In genomic region chr7:98000356-98000755, GRCh38 we compare ENCODE assay signal across 36 cellular contexts. TPM values are rescaled to one million over a fixed set of nuclear protein-coding genes. Genes with fewer than 3 reads are reported as not detected.
"Had no signal": no experiment of that assay in that cellular context is flagged by ENCODE, and none has a peak within 500 bp of the region (broad histone marks: within the 10 kb centered on the region; RNA-seq: fewer than 3 reads in every experiment).

No MANE protein-coding gene starts in this region.

- ATAC-seq: activated CD8-positive, alpha-beta memory T cell treated with anti-CD3 and anti-CD28 coated beads, Interleukin-2, amount 10 ng/mL, durations not matched to agents 7 days and 5 days; activated naive CD8-positive, alpha-beta T cell treated with anti-CD3 and anti-CD28 coated beads, Interleukin-2, amount 50 U/mL, for 24 hours had no signal

- H3K36me3 ChIP-seq: colonic mucosa, SJCRH30, WERI-Rb-1 had no signal

- H3K9me3 Mint-ChIP-seq: activated CD4-positive, alpha-beta memory T cell treated with anti-CD3 and anti-CD28 coated beads, Interleukin-2, amount 10 ng/mL, durations not matched to agents 7 days and 5 days; activated naive CD4-positive, alpha-beta T cell treated with anti-CD3 and anti-CD28 coated beads, Interleukin-2, amount 10 ng/mL, durations not matched to agents 7 days and 5 days; activated naive CD8-positive, alpha-beta T cell treated with anti-CD3 and anti-CD28 coated beads, Interleukin-2, amount 50 U/mL, for 24 hours had no signal

- H3K4me1 Mint-ChIP-seq: activated CD4-positive, alpha-beta memory T cell treated with anti-CD3 and anti-CD28 coated beads, Interleukin-2, amount 10 ng/mL, durations not matched to agents 7 days and 5 days; activated CD8-positive, alpha-beta memory T cell treated with anti-CD3 and anti-CD28 coated beads, Interleukin-2, amount 10 ng/mL, durations not matched to agents 7 days and 5 days; activated naive CD4-positive, alpha-beta T cell treated with anti-CD3 and anti-CD28 coated beads, Interleukin-2, amount 10 ng/mL, durations not matched to agents 7 days and 5 days; activated naive CD8-positive, alpha-beta T cell treated with anti-CD3 and anti-CD28 coated beads, Interleukin-2, amount 50 U/mL, for 24 hours; brain had no signal

- H3K9me3 ChIP-seq: colonic mucosa, SJCRH30 had no signal

- DNase-seq: activated CD4-positive, alpha-beta memory T cell treated with anti-CD3 and anti-CD28 coated beads, Interleukin-2, amount 10 ng/mL, durations not matched to agents 7 days and 5 days; activated CD4-positive, alpha-beta T cell treated with anti-CD3 and anti-CD28 coated beads for 1 hour; activated CD4-positive, alpha-beta T cell treated with anti-CD3 and anti-CD28 coated beads for 48 hours; activated CD4-positive, CD25-positive, alpha-beta regulatory T cell; activated CD8-positive, alpha-beta memory T cell treated with anti-CD3 and anti-CD28 coated beads for 24 hours; activated CD8-positive, alpha-beta memory T cell treated with anti-CD3 and anti-CD28 coated beads, Interleukin-2, amount 10 ng/mL, durations not matched to agents 7 days and 5 days; activated CD8-positive, alpha-beta memory T cell treated with anti-CD3 and anti-CD28 coated beads, Interleukin-2, amount 50 U/mL, for 48 hours; activated effector memory CD4-positive, alpha-beta T cell treated with Interleukin-2 at 50 U/mL for 16 hours; activated naive CD4-positive, alpha-beta T cell treated with anti-CD3 and anti-CD28 coated beads, Interleukin-2, amount 10 ng/mL, durations not matched to agents 7 days and 5 days; activated naive CD8-positive, alpha-beta T cell treated with anti-CD3 and anti-CD28 coated beads, Interleukin-2, amount 50 U/mL, for 24 hours; activated T-cell treated with anti-CD3 and anti-CD28 coated beads, Interleukin-2, amount 50 U/mL, for 48 hours; central memory CD4-positive, alpha-beta T cell; colonic mucosa; NCI-H1092 treated with DMSO at 0.1 percent for 48 hours; NCI-H1417; NCI-H146; NCI-H187; NCI-H2029 treated with DMSO at 0.1 percent for 48 hours; NCI-H2107; NCI-H2171; NCI-H510A; NCI-H526; NCI-H748 treated with DMSO at 0.1 percent for 48 hours; PC-9; SHP77; SJCRH30; T1000; WERI-Rb-1 had no signal

- H3K4me3 ChIP-seq: colonic mucosa, PC-9, SJCRH30, SK-N-MC had no signal

- H3K27me3 ChIP-seq: colonic mucosa, SJCRH30 had no signal

- H3K4me2 ChIP-seq: PC-9 had no signal

- H3K27ac ChIP-seq: colonic mucosa, PC-9, SJCRH30, SK-N-MC, WERI-Rb-1 had no signal

- H2AFZ ChIP-seq: PC-9 had no signal

- H3K4me3 Mint-ChIP-seq: activated CD4-positive, alpha-beta memory T cell treated with anti-CD3 and anti-CD28 coated beads, Interleukin-2, amount 10 ng/mL, durations not matched to agents 7 days and 5 days; activated CD8-positive, alpha-beta memory T cell treated with anti-CD3 and anti-CD28 coated beads, Interleukin-2, amount 10 ng/mL, durations not matched to agents 7 days and 5 days; activated naive CD4-positive, alpha-beta T cell treated with anti-CD3 and anti-CD28 coated beads, Interleukin-2, amount 10 ng/mL, durations not matched to agents 7 days and 5 days; activated naive CD8-positive, alpha-beta T cell; activated naive CD8-positive, alpha-beta T cell treated with anti-CD3 and anti-CD28 coated beads, Interleukin-2, amount 50 U/mL, for 24 hours; brain had no signal

- FAIRE-seq: RCC 7860 had no signal

- H3K27ac Mint-ChIP-seq: activated CD4-positive, alpha-beta memory T cell treated with anti-CD3 and anti-CD28 coated beads, Interleukin-2, amount 10 ng/mL, durations not matched to agents 7 days and 5 days; activated CD8-positive, alpha-beta memory T cell treated with anti-CD3 and anti-CD28 coated beads, Interleukin-2, amount 10 ng/mL, durations not matched to agents 7 days and 5 days; activated naive CD4-positive, alpha-beta T cell treated with anti-CD3 and anti-CD28 coated beads, Interleukin-2, amount 10 ng/mL, durations not matched to agents 7 days and 5 days; activated naive CD8-positive, alpha-beta T cell; activated naive CD8-positive, alpha-beta T cell treated with anti-CD3 and anti-CD28 coated beads, Interleukin-2, amount 50 U/mL, for 24 hours; brain had no signal

- H3K4me1 ChIP-seq: colonic mucosa, SJCRH30 had no signal

- H3K36me3 Mint-ChIP-seq: activated CD8-positive, alpha-beta memory T cell treated with anti-CD3 and anti-CD28 coated beads, Interleukin-2, amount 10 ng/mL, durations not matched to agents 7 days and 5 days; activated naive CD4-positive, alpha-beta T cell treated with anti-CD3 and anti-CD28 coated beads, Interleukin-2, amount 10 ng/mL, durations not matched to agents 7 days and 5 days; activated naive CD8-positive, alpha-beta T cell; brain had no signal

RNA-seq across cellular contexts. Expression of gene OCM2, which starts 10.4 kb away (rescaled TPM):
- total RNA-seq: activated CD4-positive, alpha-beta memory T cell treated with anti-CD3 and anti-CD28 coated beads, Interleukin-2, amount 10 ng/mL, durations not matched to agents 7 days and 5 days; activated CD8-positive, alpha-beta memory T cell treated with anti-CD3 and anti-CD28 coated beads, Interleukin-2, amount 10 ng/mL, durations not matched to agents 7 days and 5 days; chondrocyte; colonic mucosa; LHCN-M2; PC-9; SJCRH30; T-helper 1 cell treated with Interleukin-12 subunit alpha and Interleukin-12 subunit beta and Interleukin-4 antibody, amounts not matched to agents 30 ng/mL and 1 ng/mL, for 36 hours; T-helper 2 cell treated with Interferon-gamma antibody and Interleukin-4, amounts not matched to agents 100 ng/mL and 5 ng/mL, for 36 hours had no signal
